ENCODE assay signal across 8 cellular contexts in genomic region chr1:30778156-30778978, GRCh38. TPM values are rescaled to one million over a fixed set of nuclear protein-coding genes. Genes with fewer than 3 reads are reported as not detected.
A peak's percentile ranks its signal among the peaks of the same experiment; 100 is the strongest.
DNase-seq lines count a peak whose midpoint lies in the region; ATAC-seq and TF ChIP-seq lines count a peak whose summit lies in the region.

No MANE protein-coding gene starts in this region.

- CTCF ChIA-PET in mammary epithelial cell (lab: Charles Lee; ENCODE audit: low non-redundant PET), result interaction anchor here (2.1 kb wide), 1 partner anchor 59 kb away, joined by 111 read pairs; no protein-coding TSS in a partner anchor

- H3K9me3 Mint-ChIP-seq in activated T-cell treated with anti-CD3 and anti-CD28 coated beads, Interleukin-2, amount 50 U/mL, for 4 hours, result no peaks in the 10 kb centered on the region
- H3K9me3 Mint-ChIP-seq in effector memory CD8-positive, alpha-beta T cell, result no peaks in the 10 kb centered on the region

- H3K4me1 ChIP-seq in mammary epithelial cell (ENCODE audit: insufficient read depth, low read length), result peaks cover 9% of the 10 kb centered on the region

- no peak overlapping the region for H3K27ac ChIP-seq in mammary epithelial cell (ENCODE audit: insufficient read depth, low read depth, low read length)

- no peaks in the 10 kb centered on the region for H3K36me3 ChIP-seq in mammary epithelial cell (ENCODE audit: insufficient read depth, low read length)

- peaks cover 16% of the 10 kb centered on the region for H3K4me1 Mint-ChIP-seq in activated T-cell treated with anti-CD3 and anti-CD28 coated beads, Interleukin-2, amount 50 U/mL, for 4 hours (ENCODE audit: low read depth)
- H3K4me1 Mint-ChIP-seq in effector memory CD8-positive, alpha-beta T cell (ENCODE audit: low read depth in 2 of 2), result peaks cover 11 to 13% of the 10 kb centered on the region in 2 donors

- H3K4me2 ChIP-seq in mammary epithelial cell (ENCODE audit: insufficient read depth, low read depth, low read length), result no peak overlapping the region

- H3K27ac Mint-ChIP-seq in effector memory CD8-positive, alpha-beta T cell, result peak overlapping the region in 1 of 2 donors; percentile 85

- intact Hi-C loops in mammary epithelial cell (cut with micrococcal nuclease), result loop anchor here (5.0 kb wide), 1 partner anchor 1546 kb away; the partner anchor contains the start of gene MECR

- no peak overlapping the region for H3K4me3 ChIP-seq in mammary epithelial cell (replicated peaks in 1 of 3; ENCODE audit: insufficient read depth in 1 of 3, low read depth in 2 of 3, low read length in 3 of 3)

- in situ Hi-C loops in mammary epithelial cell (cut with MboI; ENCODE audit: low sequenced_read_pairs in 2 of 2), result loop anchor here (5.0 kb wide), 2 partner anchors 56 to 61 kb away; partner anchors contain the start of gene MATN1 (in 1 of the 2)

- H4K20me1 ChIP-seq in mammary epithelial cell (ENCODE audit: insufficient read depth, low read length), result no peaks in the 10 kb centered on the region

- H3K4me3 Mint-ChIP-seq in activated T-cell treated with anti-CD3 and anti-CD28 coated beads, Interleukin-2, amount 50 U/mL, for 4 hours, result no peak overlapping the region
- H3K4me3 Mint-ChIP-seq in effector memory CD8-positive, alpha-beta T cell, result no peak overlapping the region

- 74% methylated on average over 11 of the region's 11 CpGs for WGBS in mammary epithelial cell (ENCODE audit: low coverage, missing lambda C conversion rate)

- H3K79me2 ChIP-seq in mammary epithelial cell (ENCODE audit: insufficient read depth, low read length), result no peaks in the 10 kb centered on the region

- H3K9me3 ChIP-seq in mammary epithelial cell (replicated peaks; ENCODE audit: insufficient read depth, low read length), result no peaks in the 10 kb centered on the region

- DNase-seq in activated T-cell treated with anti-CD3 and anti-CD28 coated beads, Interleukin-2, amount 50 U/mL, for 4 hours, result no peak
- DNase-seq in activated T-cell treated with anti-CD3 and anti-CD28 coated beads, Interleukin-2, amount 50 U/mL, for 1 hour, result no peak
- DNase-seq in NCI-H2029 treated with DMSO at 0.1 percent for 48 hours (lab: John Stamatoyannopoulos, UW), result peak; percentile 18
- DNase-seq in mammary epithelial cell, result peak; percentile 86
- peak; percentile 75 for DNase-seq in renal cortical epithelial cell (ENCODE audit: low read depth)
- no peak for DNase-seq in effector memory CD8-positive, alpha-beta T cell

- H2AFZ ChIP-seq in mammary epithelial cell (ENCODE audit: low read depth, low read length), result no peak overlapping the region

- no peak for TF ChIP-seq CTCF in mammary epithelial cell (conservative IDR thresholded peaks at IDR 0.05 in 1 of 2, IDR thresholded peaks at IDR 0.05 in 1 of 2; ENCODE audit: extremely low read depth in 1 of 2, insufficient read depth in 1 of 2, low read depth in 1 of 2, low read length in 2 of 2)

- no peaks in the 10 kb centered on the region for H3K27me3 Mint-ChIP-seq in activated T-cell treated with anti-CD3 and anti-CD28 coated beads, Interleukin-2, amount 50 U/mL, for 4 hours (ENCODE audit: low read depth)
- H3K27me3 Mint-ChIP-seq in effector memory CD8-positive, alpha-beta T cell, result no peaks in the 10 kb centered on the region

- H3K9ac ChIP-seq in mammary epithelial cell (ENCODE audit: insufficient read depth, low read length), result no peak overlapping the region

- H3K36me3 Mint-ChIP-seq in activated T-cell treated with anti-CD3 and anti-CD28 coated beads, Interleukin-2, amount 50 U/mL, for 4 hours (ENCODE audit: insufficient read depth), result no peaks in the 10 kb centered on the region
- H3K36me3 Mint-ChIP-seq in effector memory CD8-positive, alpha-beta T cell (ENCODE audit: insufficient read depth), result peaks cover 19% of the 10 kb centered on the region

- ATAC-seq in activated T-cell treated with anti-CD3 and anti-CD28 coated beads, Interleukin-2, amount 50 U/mL, for 4 hours, result peak; percentile 14 to 32
- ATAC-seq in effector memory CD8-positive, alpha-beta T cell (replicated peaks), result no peak
- ATAC-seq in HG03108 (IDR thresholded peaks at IDR 0.05; ENCODE audit: unreplicated experiment) (no peak), HG02884 (IDR thresholded peaks at IDR 0.05; ENCODE audit: unreplicated experiment) (no peak)

- no TSS peak for BruUV-seq in mammary epithelial cell (replicated peaks; lab: Mats Ljungman, UMichigan)

- H3K27me3 ChIP-seq in mammary epithelial cell (ENCODE audit: insufficient read depth, low read length), result no peaks in the 10 kb centered on the region

- dilution Hi-C loops in mammary epithelial cell (cut with HindIII; ENCODE audit: low sequenced_read_pairs), result no loop called here

RNA-seq across cellular contexts. Expression of gene LAPTM5, which starts 20.8 kb away (rescaled TPM):
- total RNA-seq in activated T-cell treated with anti-CD3 and anti-CD28 coated beads, Interleukin-2, amount 50 U/mL, for 4 hours, result 10 to 100 TPM; 68.3 to 97.3 (median 86.8) TPM
- total RNA-seq in mammary epithelial cell, result 1 to 10 TPM in 1 of 2 donors, not detected in 1; 1.7 TPM
- 1.8 TPM for polyA plus RNA-seq in mammary epithelial cell
- 0.62 TPM for polyA minus RNA-seq in mammary epithelial cell
- 0.17 TPM in 1 of 2 replicates, not detected in the other for total RNA-seq in renal cortical epithelial cell

RNA-seq across cellular contexts. Expression of gene MATN1, which starts 55.0 kb away (rescaled TPM):
- 1 to 10 TPM; 2.0 to 2.9 (median 2.3) TPM for total RNA-seq in activated T-cell treated with anti-CD3 and anti-CD28 coated beads, Interleukin-2, amount 50 U/mL, for 4 hours
- total RNA-seq in mammary epithelial cell (not detected), renal cortical epithelial cell (not detected in 2 replicates)
- 0.05 TPM for polyA plus RNA-seq in mammary epithelial cell
- not detected for polyA minus RNA-seq in mammary epithelial cell

Comparison
In these comparisons a context has a peak if more than half of its experiments do, and no peak if none do; other contexts are left out.
1. ATAC-seq: peak in activated T-cell treated with anti-CD3 and anti-CD28 coated beads, Interleukin-2, amount 50 U/mL, for 4 hours (2 of 2); none in effector memory CD8-positive, alpha-beta T cell (single experiment), HG03108 (single experiment) and HG02884 (single experiment).
2. DNase-seq: peak in NCI-H2029 treated with DMSO at 0.1 percent for 48 hours (single experiment), mammary epithelial cell (single experiment) and renal cortical epithelial cell (single experiment); none in activated T-cell treated with anti-CD3 and anti-CD28 coated beads, Interleukin-2, amount 50 U/mL, for 4 hours (single experiment), activated T-cell treated with anti-CD3 and anti-CD28 coated beads, Interleukin-2, amount 50 U/mL, for 1 hour (single experiment) and effector memory CD8-positive, alpha-beta T cell (0 of 3).
3. RNA of gene LAPTM5, which starts 20.8 kb away (total RNA-seq): 68.3 to 97.3 TPM in activated T-cell treated with anti-CD3 and anti-CD28 coated beads, Interleukin-2, amount 50 U/mL, for 4 hours; 1.7 TPM in mammary epithelial cell and 0.17 TPM in renal cortical epithelial cell; every median in the first group is over 10 times any median in the second.